18 cellular contexts compared by ENCODE assay signal in the genomic region with DNA sequence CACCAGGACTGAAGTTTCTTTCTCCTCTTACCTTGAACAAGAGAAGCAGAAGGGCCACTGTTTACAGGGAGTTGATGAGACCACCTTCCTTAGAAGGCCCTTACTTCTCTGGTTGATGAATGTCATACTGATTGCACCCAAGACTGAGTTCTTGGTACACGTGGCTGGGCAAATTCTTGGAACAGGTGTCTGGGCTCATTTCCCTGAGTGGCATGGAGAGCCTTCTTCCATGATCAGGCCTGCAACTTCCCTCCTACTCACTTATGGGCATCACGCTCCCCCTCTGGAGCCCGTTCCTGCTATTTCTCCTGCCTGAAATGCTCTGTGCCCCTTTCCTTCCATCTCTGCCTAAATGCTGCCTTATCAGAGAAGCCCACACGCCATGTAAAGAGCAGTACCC.
DNase-seq lines count a peak whose midpoint lies in the region; ATAC-seq, FAIRE-seq and TF ChIP-seq lines count a peak whose summit lies in the region.
"Had no signal": no experiment of that assay in that cellular context is flagged by ENCODE, and none has a peak within 500 bp of the region (broad histone marks: within the 10 kb centered on the region; RNA-seq: fewer than 3 reads in every experiment).

No MANE protein-coding gene starts in this region.

- POLR2A ChIA-PET in K562 (lab: Yijun Ruan, JAX) (no interaction called here), T-cell (lab: Charles Lee) (no interaction called here)

- H2AFZ ChIP-seq in K562 (ENCODE audit: low read depth, low read length): no peak overlapping the region
- H2AFZ ChIP-seq: GM23248 had no signal

- CTCF ChIA-PET in K562 (lab: Yijun Ruan, JAX; ENCODE audit: low intra/inter-chr PET ratio): interaction anchor here (0.7 kb wide), 1 partner anchor 25 kb away, joined by 3 read pairs; no protein-coding TSS in a partner anchor
- CTCF ChIA-PET in T-cell (lab: Charles Lee): no interaction called here

- H3K4me2 ChIP-seq in K562 (ENCODE audit: insufficient read depth, low read length): no peak overlapping the region
- H3K4me2 ChIP-seq: A549 had no signal

- H4K20me1 ChIP-seq in K562 (replicated peaks; ENCODE audit: control insufficient read depth, insufficient read depth, low read length): no peaks in the 10 kb centered on the region

- intact Hi-C loops in K562 (cut with micrococcal nuclease): no loop called here

- H3K27me3 ChIP-seq in K562 (ENCODE audit: control insufficient read depth in 2 of 2, insufficient read depth in 2 of 2, low read length in 2 of 2): no peaks in the 10 kb centered on the region; a peak in 2 of 5 replicates
- H3K27me3 ChIP-seq: BE2C had no signal

- peaks cover 26% of the 10 kb centered on the region for H3K4me1 Mint-ChIP-seq in osteocyte (ENCODE audit: unreplicated experiment)
- H3K4me1 Mint-ChIP-seq in T-cell: no peaks in the 10 kb centered on the region

- DNase-seq in OCI-M1 (lab: John Stamatoyannopoulos, UW) (peak; percentile 52), K562 (ENCODE audit: extremely low read depth in 1 of 4, low spot score in 3 of 4) (no peak), osteocyte (ENCODE audit: extremely low spot score, unreplicated experiment) (no peak), urothelium cell line (ENCODE audit: low spot score) (no peak), T-cell (no peak), NCI-H146 (lab: John Stamatoyannopoulos, UW) (no peak)
- DNase-seq: BE2C; CD8-positive, alpha-beta T cell; COR-L47; DND-41; GDM1; GM23248; IMR-90 had no signal

- TF ChIP-seq EP300 in K562 (IDR thresholded peaks at IDR 0.05; ENCODE audit: low read length): no peak

- peak; percentile 23; the same call in 2 of the 3 replicates for ATAC-seq in K562
- no peak for ATAC-seq in T-cell (replicated peaks in 1 of 4)
- no peak for ATAC-seq in GM21526 (IDR thresholded peaks at IDR 0.05; ENCODE audit: low FRiP score, unreplicated experiment)
- ATAC-seq: A549; CD8-positive, alpha-beta T cell; HCT116 had no signal

- H3K27ac ChIP-seq in K562 (ENCODE audit: extremely low read depth, low read depth, low read length): no peak overlapping the region
- H3K27ac ChIP-seq: C4-2B, GM23248 had no signal

- no peak overlapping the region for H3K9ac ChIP-seq in K562 (ENCODE audit: insufficient read depth in 1 of 2, low read depth in 2 of 2, low read length in 2 of 2)
- H3K9ac ChIP-seq: GM23248 had no signal

- H3K36me3 ChIP-seq in K562 (ENCODE audit: control insufficient read depth, insufficient read depth, low read length): no peaks in the 10 kb centered on the region
- H3K36me3 ChIP-seq: BE2C had no signal

- H3K79me2 ChIP-seq in K562 (ENCODE audit: control insufficient read depth, insufficient read depth, low read length): no peaks in the 10 kb centered on the region

- in situ Hi-C loops in K562 (cut with MboI): no loop called here

- BruUV-seq in K562 (replicated peaks; lab: Mats Ljungman, UMichigan): no TSS peak

- no peak for FAIRE-seq in K562 (lab: Jason Lieb, UNC)
- FAIRE-seq in urothelium cell line (lab: Jason Lieb, UNC): peak; percentile 80
- FAIRE-seq: A549, H54 had no signal

- no peak for TF ChIP-seq POLR2A in K562 (conservative IDR thresholded peaks at IDR 0.05)

- no peak overlapping the region for H3K4me3 ChIP-seq in K562
- H3K4me3 ChIP-seq: A549, GM23248 had no signal

- H3K4me3 Mint-ChIP-seq in osteocyte (ENCODE audit: unreplicated experiment) (no peak overlapping the region), T-cell (no peak overlapping the region)
- H3K4me3 Mint-ChIP-seq: CD8-positive, alpha-beta T cell had no signal

- H3K9me1 ChIP-seq in K562 (ENCODE audit: control insufficient read depth, insufficient read depth, low read length): no peaks in the 10 kb centered on the region

- no peak for TF ChIP-seq RAD21 in K562 (CRISPR knock-in tag; conservative IDR thresholded peaks at IDR 0.05 in 1 of 2, IDR thresholded peaks at IDR 0.05 in 1 of 2)

- H3K36me3 Mint-ChIP-seq in osteocyte (ENCODE audit: unreplicated experiment) (no peaks in the 10 kb centered on the region), T-cell (no peaks in the 10 kb centered on the region)
- H3K36me3 Mint-ChIP-seq: CD8-positive, alpha-beta T cell had no signal

- H3K27me3 Mint-ChIP-seq in osteocyte (ENCODE audit: unreplicated experiment): no peaks in the 10 kb centered on the region
- H3K27me3 Mint-ChIP-seq in T-cell: no peaks in the 10 kb centered on the region

- H3K9me3 ChIP-seq in K562 (replicated peaks; ENCODE audit: control insufficient read depth, insufficient read depth, low read depth, low read length): no peaks in the 10 kb centered on the region
- H3K9me3 ChIP-seq: A549, BE2C had no signal

- 0 out of 5 replicates have a peak, but pooled peaks cover 0 to 5% of the 10 kb centered on the region in 2 experiments for H3K4me1 ChIP-seq in K562 (replicated peaks in 1 of 2; ENCODE audit: control insufficient read depth in 2 of 2, insufficient read depth in 2 of 2, low read length in 2 of 2)
- H3K4me1 ChIP-seq: BE2C had no signal

- 1% methylated on average over 4 of the region's 4 CpGs for WGBS in K562 (ENCODE audit: insufficient coverage, low coverage, missing lambda C conversion rate)

- TF ChIP-seq CTCF in K562 (IDR thresholded peaks at IDR 0.05 in 2 of 3, conservative IDR thresholded peaks at IDR 0.05 in 1 of 3; ENCODE audit: insufficient read depth in 2 of 3, low read depth in 1 of 3, low read length in 3 of 3) (no peak), osteocyte (IDR thresholded peaks at IDR 0.05) (no peak)

- H3K27ac Mint-ChIP-seq in osteocyte (ENCODE audit: unreplicated experiment) (peak overlapping the region; percentile 84), T-cell (no peak overlapping the region)
- H3K27ac Mint-ChIP-seq: CD8-positive, alpha-beta T cell had no signal

- H3K9me3 Mint-ChIP-seq in osteocyte (ENCODE audit: unreplicated experiment) (no peaks in the 10 kb centered on the region), T-cell (no peaks in the 10 kb centered on the region)
- H3K9me3 Mint-ChIP-seq: CD8-positive, alpha-beta T cell had no signal

TF ChIP-seq in K562, 482 proteins besides CTCF, POLR2A, EP300 and RAD21:
- TF ChIP-seq, protein P1, sequence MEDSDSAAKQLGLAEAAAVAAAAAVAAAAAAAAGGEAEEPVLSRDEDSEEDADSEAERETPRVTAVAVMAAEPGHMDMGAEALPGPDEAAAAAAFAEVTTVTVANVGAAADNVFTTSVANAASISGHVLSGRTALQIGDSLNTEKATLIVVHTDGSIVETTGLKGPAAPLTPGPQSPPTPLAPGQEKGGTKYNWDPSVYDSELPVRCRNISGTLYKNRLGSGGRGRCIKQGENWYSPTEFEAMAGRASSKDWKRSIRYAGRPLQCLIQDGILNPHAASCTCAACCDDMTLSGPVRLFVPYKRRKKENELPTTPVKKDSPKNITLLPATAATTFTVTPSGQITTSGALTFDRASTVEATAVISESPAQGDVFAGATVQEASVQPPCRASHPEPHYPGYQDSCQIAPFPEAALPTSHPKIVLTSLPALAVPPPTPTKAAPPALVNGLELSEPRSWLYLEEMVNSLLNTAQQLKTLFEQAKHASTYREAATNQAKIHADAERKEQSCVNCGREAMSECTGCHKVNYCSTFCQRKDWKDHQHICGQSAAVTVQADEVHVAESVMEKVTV (CRISPR knock-in tag; IDR thresholded peaks at IDR 0.05): no peak
- TF ChIP-seq ZNF175 (CRISPR knock-in tag; IDR thresholded peaks at IDR 0.05; ENCODE audit: low read depth): 0 out of 2 replicates have a peak, but pooled peaks have one; percentile 15
- TF ChIP-seq E2F3 (CRISPR knock-in tag; IDR thresholded peaks at IDR 0.05): no peak
- no peak for TF ChIP-seq ZNF586 (CRISPR knock-in tag; conservative IDR thresholded peaks at IDR 0.05)
- TF ChIP-seq, protein P2, sequence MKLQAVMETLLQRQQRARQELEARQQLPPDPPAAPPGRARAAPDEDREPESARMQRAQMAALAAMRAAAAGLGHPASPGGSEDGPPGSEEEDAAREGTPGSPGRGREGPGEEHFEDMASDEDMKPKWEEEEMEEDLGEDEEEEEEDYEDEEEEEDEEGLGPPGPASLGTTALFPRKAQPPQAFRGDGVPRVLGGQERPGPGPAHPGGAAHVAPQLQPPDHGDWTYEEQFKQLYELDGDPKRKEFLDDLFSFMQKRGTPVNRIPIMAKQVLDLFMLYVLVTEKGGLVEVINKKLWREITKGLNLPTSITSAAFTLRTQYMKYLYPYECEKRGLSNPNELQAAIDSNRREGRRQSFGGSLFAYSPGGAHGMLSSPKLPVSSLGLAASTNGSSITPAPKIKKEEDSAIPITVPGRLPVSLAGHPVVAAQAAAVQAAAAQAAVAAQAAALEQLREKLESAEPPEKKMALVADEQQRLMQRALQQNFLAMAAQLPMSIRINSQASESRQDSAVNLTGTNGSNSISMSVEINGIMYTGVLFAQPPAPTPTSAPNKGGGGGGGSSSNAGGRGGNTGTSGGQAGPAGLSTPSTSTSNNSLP (IDR thresholded peaks at IDR 0.05; ENCODE audit: borderline replicate concordance, low read depth, low read length): no peak
TF ChIP-seq in K562: peak in this region for 1.
